ENCODE assay signal across 1 cellular context in the genomic region with DNA sequence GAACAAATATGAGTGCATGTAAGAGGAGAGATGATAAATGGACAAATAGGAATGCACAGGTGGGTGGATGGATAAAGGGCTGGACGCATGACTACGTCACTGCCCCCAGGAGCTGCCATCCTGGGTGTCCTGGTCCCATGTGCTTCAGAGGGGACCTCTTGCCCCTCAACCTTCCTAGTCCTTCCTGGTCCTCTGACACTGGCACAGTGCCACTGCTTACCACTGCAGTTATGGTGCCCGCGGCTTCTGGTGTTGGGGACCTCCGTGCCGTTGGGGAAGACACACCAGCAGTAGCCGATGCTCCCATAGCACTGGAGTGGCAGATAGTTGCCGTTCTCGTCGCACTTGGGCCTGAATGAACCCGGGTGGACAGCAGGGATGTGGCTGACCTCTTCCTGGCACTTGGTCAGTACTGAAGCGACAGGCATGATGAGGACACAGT.
TF ChIP-seq lines count a peak whose summit lies in the region.

No MANE protein-coding gene starts in this region.

TF ChIP-seq in H1, 55 proteins besides CTCF, POLR2A, EP300 and RAD21:
- TF ChIP-seq TAF1 (IDR thresholded peaks at IDR 0.05; ENCODE audit: low read depth, low read length) (no peak), POLR2AphosphoS5 (IDR thresholded peaks at IDR 0.05; ENCODE audit: low read depth, low read length) (peak; percentile 50; the same call in 1 of the 2 replicates)
TF ChIP-seq in H1: peak in this region for 1.
